23 cellular contexts compared by ENCODE assay signal in genomic region chrX:69262036-69262905, GRCh38.
DNase-seq lines count a peak whose midpoint lies in the region; ATAC-seq and TF ChIP-seq lines count a peak whose summit lies in the region.
"Had no signal": no experiment of that assay in that cellular context is flagged by ENCODE, and none has a peak within 500 bp of the region (broad histone marks: within the 10 kb centered on the region; RNA-seq: fewer than 3 reads in every experiment).

No MANE protein-coding gene starts in this region.

- intact Hi-C loops in left cardiac atrium (cut with DNase I) (no loop called here), left ventricle myocardium superior (cut with micrococcal nuclease) (no loop called here), uterus (cut with DNase I; ENCODE audit: low total_unique reads) (no loop called here)

- H3K4me1 ChIP-seq in iPS-20b (ENCODE audit: insufficient read depth, low read length) = peaks cover 18% of the 10 kb centered on the region; the same call in 1 of the 2 replicates
- H3K4me1 ChIP-seq in uterus = no peaks in the 10 kb centered on the region
- H3K4me1 ChIP-seq: body of pancreas, heart left ventricle had no signal

- in situ Hi-C loops in GM13976 (cut with MboI; ENCODE audit: low sequenced_read_pairs, unreplicated experiment) = no loop called here

- H3K4me3 ChIP-seq in choroid plexus epithelial cell (ENCODE audit: low read depth, low read length) = no peak overlapping the region
- H3K4me3 ChIP-seq in iPS-20b (ENCODE audit: low read length) = 0 out of 2 replicates have a peak overlapping the region, but pooled peaks have one; percentile 31
- H3K4me3 ChIP-seq in uterus = no peak overlapping the region
- H3K4me3 ChIP-seq: body of pancreas, heart left ventricle, mucosa of descending colon, upper lobe of left lung had no signal

- no peaks in the 10 kb centered on the region for H3K36me3 ChIP-seq in iPS-20b (ENCODE audit: insufficient read depth, low read depth, low read length)
- no peaks in the 10 kb centered on the region for H3K36me3 ChIP-seq in uterus
- H3K36me3 ChIP-seq: heart left ventricle, upper lobe of left lung had no signal

- H3K9me3 ChIP-seq in iPS-20b (ENCODE audit: insufficient read depth, low read depth, low read length) (no peaks in the 10 kb centered on the region), uterus (no peaks in the 10 kb centered on the region)
- H3K9me3 ChIP-seq: body of pancreas, heart left ventricle, mucosa of descending colon, upper lobe of left lung had no signal

- no peak for DNase-seq in left cardiac atrium
- no peak for DNase-seq in left ventricle myocardium superior
- peak; percentile 60 for DNase-seq in choroid plexus epithelial cell (ENCODE audit: low read depth)
- DNase-seq in uterus = peak; percentile 23 to 47
- DNase-seq in GM13976 (ENCODE audit: low spot score) = no peak
- no peak for DNase-seq in stimulated activated CD4-positive, alpha-beta T cell treated with anti-CD3 and anti-CD28 coated beads, Interleukin-4, amount 100 ng/mL, for 4 hours
- DNase-seq in stimulated activated CD4-positive, alpha-beta T cell treated with anti-CD3 and anti-CD28 coated beads, Interleukin-4, amount 100 ng/mL, for 1 hour = no peak
- DNase-seq: activated CD4-positive, alpha-beta T cell treated with anti-CD3 and anti-CD28 coated beads, Interleukin-2, amount 50 U/mL, for 4 hours; activated T-cell treated with anti-CD3 and anti-CD28 coated beads, Interleukin-2, amount 50 U/mL, for 1 hour; body of pancreas; CD4-positive, alpha-beta T cell; dermis blood vessel endothelial cell; DMS53; heart left ventricle; kidney glomerular epithelial cell; mucosa of descending colon; NCI-H187 treated with DMSO at 0.1 percent for 48 hours; NCI-H446; SW 1271 had no signal

- peaks cover 84% of the 10 kb centered on the region for H3K27me3 ChIP-seq in iPS-20b (ENCODE audit: insufficient read depth, low read length)
- H3K27me3 ChIP-seq in uterus = no peaks in the 10 kb centered on the region
- H3K27me3 ChIP-seq: body of pancreas, upper lobe of left lung had no signal

- TF ChIP-seq CTCF in choroid plexus epithelial cell (conservative IDR thresholded peaks at IDR 0.05; ENCODE audit: low read depth, low read length) = no peak
- TF ChIP-seq CTCF in uterus (IDR thresholded peaks at IDR 0.05) = no peak
- TF ChIP-seq CTCF in GM13976 (IDR thresholded peaks at IDR 0.05; ENCODE audit: borderline replicate concordance, control extremely low read depth, extremely low read depth, insufficient read depth, missing control alignments) = no peak

- H3K9ac ChIP-seq in iPS-20b (ENCODE audit: low read depth, low read length) = no peak overlapping the region

- H3K27ac ChIP-seq in iPS-20b (ENCODE audit: low read length) (no peak overlapping the region), uterus (no peak overlapping the region)
- H3K27ac ChIP-seq: body of pancreas, epithelial cell of prostate, heart left ventricle, RWPE1, upper lobe of left lung had no signal

- no peak for TF ChIP-seq POLR2A in uterus (IDR thresholded peaks at IDR 0.05)

- ATAC-seq in left cardiac atrium (peak; percentile 47 to 63), left ventricle myocardium superior (no peak)
- ATAC-seq: body of pancreas, mucosa of descending colon had no signal

Comparison
In these comparisons a context has a peak if more than half of its experiments do, and no peak if none do; other contexts are left out.
1. DNase-seq: peak in choroid plexus epithelial cell (single experiment) and uterus (2 of 2); none in left cardiac atrium (single experiment), left ventricle myocardium superior (single experiment), GM13976 (single experiment), stimulated activated CD4-positive, alpha-beta T cell treated with anti-CD3 and anti-CD28 coated beads, Interleukin-4, amount 100 ng/mL, for 4 hours (0 of 2) and stimulated activated CD4-positive, alpha-beta T cell treated with anti-CD3 and anti-CD28 coated beads, Interleukin-4, amount 100 ng/mL, for 1 hour (single experiment).